ENCODE assay signal across 11 cellular contexts in the genomic region with DNA sequence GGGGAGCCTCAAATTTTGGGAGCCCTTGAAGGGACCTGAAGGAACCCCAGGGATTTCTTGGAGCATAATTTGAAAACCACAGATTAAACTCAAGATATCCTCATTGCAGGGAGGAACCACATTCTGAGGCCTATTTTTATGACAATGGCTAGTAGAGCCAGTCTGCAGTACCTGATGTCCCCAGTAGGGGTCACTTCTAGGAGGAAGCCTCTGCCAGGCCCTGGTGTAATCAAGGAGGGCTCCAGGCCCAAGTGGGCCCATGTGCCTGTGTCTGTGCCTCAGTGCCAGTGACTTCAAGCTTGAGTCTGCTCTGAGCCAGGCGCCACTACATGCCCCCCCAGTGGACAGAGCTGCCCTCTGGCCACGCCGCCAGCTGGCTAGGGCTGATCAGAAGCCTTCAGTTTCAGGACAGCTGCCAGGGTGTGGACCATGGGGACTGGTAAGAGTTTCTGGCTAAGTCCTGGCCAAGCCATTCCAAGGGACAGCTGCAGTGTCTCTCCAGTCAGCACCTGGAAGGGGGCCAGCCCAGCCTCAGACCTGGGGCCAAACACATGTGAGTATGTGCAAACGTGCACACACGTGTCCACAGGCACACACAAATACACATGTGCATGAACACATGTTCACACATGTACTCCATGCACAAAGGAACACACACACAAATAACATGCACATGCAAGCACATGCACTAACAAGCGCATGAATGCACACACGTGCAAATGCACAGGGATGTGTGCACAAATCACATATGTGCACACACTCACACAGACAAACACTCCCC. TPM values are rescaled to one million over a fixed set of nuclear protein-coding genes. Genes with fewer than 3 reads are reported as not detected.
DNase-seq lines count a peak whose midpoint lies in the region; ATAC-seq, FAIRE-seq and TF ChIP-seq lines count a peak whose summit lies in the region.
"Had no signal": no experiment of that assay in that cellular context is flagged by ENCODE, and none has a peak within 500 bp of the region (broad histone marks: within the 10 kb centered on the region; RNA-seq: fewer than 3 reads in every experiment).

No MANE protein-coding gene starts in this region.

- H3K27ac ChIP-seq in WERI-Rb-1 (no peak overlapping the region), kidney (ENCODE audit: low read depth in 2 of 2, low read length in 2 of 2) (no peak overlapping the region)

- peak; percentile 82 for TF ChIP-seq CTCF in WERI-Rb-1 (IDR thresholded peaks at IDR 0.05; ENCODE audit: low read depth, low read length)
- no peak for TF ChIP-seq CTCF in kidney (IDR thresholded peaks at IDR 0.05; ENCODE audit: borderline replicate concordance, extremely low read depth, insufficient read depth)

- intact Hi-C loops in kidney (cut with DNase I), result no loop called here

- H3K4me3 ChIP-seq in WERI-Rb-1 (ENCODE audit: low read depth, low read length), result no peak overlapping the region
- no peak overlapping the region for H3K4me3 ChIP-seq in kidney (ENCODE audit: low read length in 2 of 2)

- DNase-seq in stimulated activated CD4-positive, alpha-beta T cell treated with anti-CD3 and anti-CD28 coated beads, Interleukin-15, amount 100 ng/mL, for 24 hours, result peak; percentile 35
- DNase-seq in stimulated activated CD4-positive, alpha-beta T cell treated with anti-CD3 and anti-CD28 coated beads, Interleukin-12 subunit alpha, Interleukin-12 subunit beta, amount 100 ng/mL, for 4 hours, result no peak
- DNase-seq in WERI-Rb-1 (no peak), kidney (peak; percentile 54), GM12891 (ENCODE audit: insufficient read length, low spot score) (no peak), NCI-H510A (lab: John Stamatoyannopoulos, UW) (no peak), anterior cingulate cortex (lab: John Stamatoyannopoulos, UW) (no peak)
- DNase-seq: activated naive CD4-positive, alpha-beta T cell; small intestine had no signal

- no peaks in the 10 kb centered on the region for H3K4me1 ChIP-seq in kidney (ENCODE audit: control insufficient read depth in 1 of 2, insufficient read depth in 1 of 2, low read depth in 1 of 2, low read length in 2 of 2)

- H3K27me3 ChIP-seq in WERI-Rb-1 (ENCODE audit: insufficient read depth, low read depth, severe bottlenecking), result no peaks in the 10 kb centered on the region

- TF ChIP-seq POLR2A in GM12891 (IDR thresholded peaks at IDR 0.05; ENCODE audit: low read depth, low read length), result no peak

- H3K36me3 ChIP-seq in WERI-Rb-1, result no peaks in the 10 kb centered on the region
- no peaks in the 10 kb centered on the region for H3K36me3 ChIP-seq in kidney (ENCODE audit: control insufficient read depth in 1 of 2, insufficient read depth in 2 of 2, low read length in 2 of 2)

- ATAC-seq in GM18868 (IDR thresholded peaks at IDR 0.05; ENCODE audit: unreplicated experiment), result no peak

- H3K9ac ChIP-seq in kidney (ENCODE audit: low read length in 2 of 2), result no peak overlapping the region

- H3K9me3 ChIP-seq in WERI-Rb-1 (ENCODE audit: severe bottlenecking) (peaks cover 8% of the 10 kb centered on the region), kidney (ENCODE audit: control insufficient read depth in 1 of 2, low read length in 2 of 2) (peaks cover 0 to 7% of the 10 kb centered on the region in 2 donors)

- no peak for FAIRE-seq in kidney (lab: Jason Lieb, UNC)
- FAIRE-seq in GM12891 (lab: Jason Lieb, UNC), result no peak
- FAIRE-seq: small intestine had no signal

TF ChIP-seq in GM12891, 5 proteins besides CTCF, POLR2A, EP300 and RAD21:
- TF ChIP-seq POLR2AphosphoS5 (IDR thresholded peaks at IDR 0.05; ENCODE audit: low read depth, low read length) (no peak), SPI1 (IDR thresholded peaks at IDR 0.05; ENCODE audit: low read depth, low read length) (no peak)

RNA-seq across cellular contexts. Expression of a gene that starts 20.5 kb away (rescaled TPM):
- not detected for total RNA-seq in kidney
- polyA plus RNA-seq in kidney (ENCODE audit: insufficient read depth, low read depth, low replicate concordance), result 0.41 TPM
- not detected for polyA plus RNA-seq in GM12891 (2012; ENCODE audit: low read depth, missing spikeins)
- total RNA-seq: T-helper 1 cell treated with Interleukin-12 subunit alpha and Interleukin-12 subunit beta and Interleukin-4 antibody, amounts not matched to agents 30 ng/mL and 1 ng/mL, for 36 hours had no signal

RNA-seq across cellular contexts. Expression of a gene that starts 52.0 kb away (rescaled TPM):
- total RNA-seq in kidney, result 23.8 TPM
- 13.9 TPM for polyA plus RNA-seq in kidney (ENCODE audit: insufficient read depth, low read depth, low replicate concordance)
- 0.06 TPM for polyA plus RNA-seq in GM12891 (2012; ENCODE audit: low read depth, missing spikeins)

RNA-seq across cellular contexts. Expression of a gene that starts 56.2 kb away (rescaled TPM):
- 7.1 TPM for total RNA-seq in kidney
- 6.6 TPM for polyA plus RNA-seq in kidney (ENCODE audit: insufficient read depth, low read depth, low replicate concordance)
- polyA plus RNA-seq in GM12891 (2012; ENCODE audit: low read depth, missing spikeins), result not detected

Comparison
In these comparisons a context has a peak if more than half of its experiments do, and no peak if none do; other contexts are left out.
1. DNase-seq: peak in stimulated activated CD4-positive, alpha-beta T cell treated with anti-CD3 and anti-CD28 coated beads, Interleukin-15, amount 100 ng/mL, for 24 hours (single experiment) and kidney (single experiment); none in stimulated activated CD4-positive, alpha-beta T cell treated with anti-CD3 and anti-CD28 coated beads, Interleukin-12 subunit alpha, Interleukin-12 subunit beta, amount 100 ng/mL, for 4 hours (single experiment), WERI-Rb-1 (single experiment), GM12891 (single experiment), NCI-H510A (single experiment) and anterior cingulate cortex (0 of 58).